Comparison of ENCODE assay signal across 12 cellular contexts in genomic region chr7:35681630-35682029, GRCh38. TPM values are rescaled to one million over a fixed set of nuclear protein-coding genes. Genes with fewer than 3 reads are reported as not detected.
DNase-seq lines count a peak whose midpoint lies in the region; ATAC-seq and TF ChIP-seq lines count a peak whose summit lies in the region.
"Had no signal": no experiment of that assay in that cellular context is flagged by ENCODE, and none has a peak within 500 bp of the region (broad histone marks: within the 10 kb centered on the region; RNA-seq: fewer than 3 reads in every experiment).

No MANE protein-coding gene starts in this region.

- no peaks in the 10 kb centered on the region for H3K27me3 Mint-ChIP-seq in activated naive CD4-positive, alpha-beta T cell treated with anti-CD3 and anti-CD28 coated beads, Interleukin-2, amount 50 U/mL, for 24 hours
- no peaks in the 10 kb centered on the region for H3K27me3 Mint-ChIP-seq in mesothelial cell of epicardium (ENCODE audit: low read depth)

- H3K9me3 Mint-ChIP-seq in activated naive CD4-positive, alpha-beta T cell treated with anti-CD3 and anti-CD28 coated beads, Interleukin-2, amount 50 U/mL, for 24 hours: no peaks in the 10 kb centered on the region
- H3K9me3 Mint-ChIP-seq in mesothelial cell of epicardium: peaks cover 24% of the 10 kb centered on the region

- H3K27ac Mint-ChIP-seq in activated naive CD4-positive, alpha-beta T cell treated with anti-CD3 and anti-CD28 coated beads, Interleukin-2, amount 50 U/mL, for 24 hours: peak overlapping the region; percentile 4
- H3K27ac Mint-ChIP-seq in mesothelial cell of epicardium: no peak overlapping the region

- POLR2A ChIA-PET in GM10248 (lab: Yijun Ruan, JAX): no interaction called here

- ATAC-seq in HG02885 (IDR thresholded peaks at IDR 0.05; ENCODE audit: poor library complexity, unreplicated experiment): peak; percentile 51

- peaks cover 26% of the 10 kb centered on the region for H3K36me3 Mint-ChIP-seq in activated naive CD4-positive, alpha-beta T cell treated with anti-CD3 and anti-CD28 coated beads, Interleukin-2, amount 50 U/mL, for 24 hours
- H3K36me3 Mint-ChIP-seq in mesothelial cell of epicardium: peaks cover 19% of the 10 kb centered on the region

- peaks cover 76% of the 10 kb centered on the region for H3K4me1 Mint-ChIP-seq in activated naive CD4-positive, alpha-beta T cell treated with anti-CD3 and anti-CD28 coated beads, Interleukin-2, amount 50 U/mL, for 24 hours
- no peaks in the 10 kb centered on the region for H3K4me1 Mint-ChIP-seq in mesothelial cell of epicardium

- CTCF ChIA-PET in GM10248 (lab: Yijun Ruan, JAX): no interaction called here

- peak overlapping the region; percentile 2 for H3K4me3 Mint-ChIP-seq in activated naive CD4-positive, alpha-beta T cell treated with anti-CD3 and anti-CD28 coated beads, Interleukin-2, amount 50 U/mL, for 24 hours
- no peak overlapping the region for H3K4me3 Mint-ChIP-seq in mesothelial cell of epicardium

- no peak for DNase-seq in activated naive CD4-positive, alpha-beta T cell treated with anti-CD3 and anti-CD28 coated beads, Interleukin-2, amount 50 U/mL, for 16 hours
- peak; percentile 17 for DNase-seq in OCI-M1 (lab: John Stamatoyannopoulos, UW)
- DNase-seq in mesothelial cell of epicardium (ENCODE audit: low spot score in 2 of 2, unreplicated experiment in 2 of 2): no peak
- no peak for DNase-seq in GM10248 (ENCODE audit: extremely low spot score)
- DNase-seq in hippocampal formation (lab: John Stamatoyannopoulos, UW): no peak
- DNase-seq in NCI-H524 (lab: John Stamatoyannopoulos, UW): no peak
- DNase-seq: AML-193, H7, head of caudate nucleus, sigmoid colon had no signal

- TF ChIP-seq CTCF in mesothelial cell of epicardium (IDR thresholded peaks at IDR 0.05; ENCODE audit: unreplicated experiment) (no peak), GM10248 (IDR thresholded peaks at IDR 0.05; ENCODE audit: control extremely low read depth, extremely low read depth, low read depth, missing control alignments) (no peak)

RNA-seq across cellular contexts. Expression of gene HERPUD2, which starts 13.3 kb away (rescaled TPM):
- 32.4 to 35.0 TPM (median 34.5 TPM) in 3 replicates for total RNA-seq in mesothelial cell of epicardium
